ENCODE assay signal across 21 cellular contexts in genomic region chr3:114643342-114643741, GRCh38.
DNase-seq lines count a peak whose midpoint lies in the region; ATAC-seq, FAIRE-seq and TF ChIP-seq lines count a peak whose summit lies in the region.
"Had no signal": no experiment of that assay in that cellular context is flagged by ENCODE, and none has a peak within 500 bp of the region (broad histone marks: within the 10 kb centered on the region; RNA-seq: fewer than 3 reads in every experiment).

No MANE protein-coding gene starts in this region.

- H3K9me3 ChIP-seq in SJCRH30 (replicated peaks) (no peaks in the 10 kb centered on the region; the same call in 1 of the 2 replicates), transverse colon (no peaks in the 10 kb centered on the region)
- H3K9me3 ChIP-seq: BE2C, HAP-1 had no signal

- H3K36me3 ChIP-seq in SJCRH30 (no peaks in the 10 kb centered on the region), bronchial epithelial cell (ENCODE audit: control insufficient read depth, insufficient read depth, low read length) (no peaks in the 10 kb centered on the region), transverse colon (no peaks in the 10 kb centered on the region)
- H3K36me3 ChIP-seq: BE2C, HAP-1 had no signal

- TF ChIP-seq CTCF in bronchial epithelial cell (IDR thresholded peaks at IDR 0.05; ENCODE audit: insufficient read depth, low read length, severe bottlenecking) (no peak), D721Med (IDR thresholded peaks at IDR 0.05; ENCODE audit: insufficient read depth, missing control alignments) (no peak), transverse colon (IDR thresholded peaks at IDR 0.05) (no peak)

- H3K4me3 ChIP-seq in SJCRH30 (no peak overlapping the region), bronchial epithelial cell (ENCODE audit: low read depth, low read length) (no peak overlapping the region), transverse colon (no peak overlapping the region)
- H3K4me3 ChIP-seq: GM23248, HAP-1 had no signal

- in situ Hi-C loops in transverse colon (cut with MboI; ENCODE audit: low pct_ligation_motif_present in 1 of 4, low pct_unique_long_range_greater_than_20kb in 1 of 4, low sequenced_read_pairs in 3 of 4): no loop called here

- peaks cover 35% of the 10 kb centered on the region for H3K4me1 ChIP-seq in SJCRH30
- no peaks in the 10 kb centered on the region for H3K4me1 ChIP-seq in transverse colon
- H3K4me1 ChIP-seq: BE2C had no signal

- H3K27me3 ChIP-seq in SJCRH30: no peaks in the 10 kb centered on the region
- H3K27me3 ChIP-seq in bronchial epithelial cell (ENCODE audit: control insufficient read depth, insufficient read depth, low read length): no peaks in the 10 kb centered on the region
- no peaks in the 10 kb centered on the region for H3K27me3 ChIP-seq in transverse colon
- H3K27me3 ChIP-seq: BE2C had no signal

- peak overlapping the region; percentile 88; the same call in 1 of the 2 replicates for H3K27ac ChIP-seq in SJCRH30
- H3K27ac ChIP-seq in transverse colon: no peak overlapping the region
- H3K27ac ChIP-seq: GM23248 had no signal

- ATAC-seq in HG02870 (IDR thresholded peaks at IDR 0.05; ENCODE audit: unreplicated experiment): no peak
- ATAC-seq: HepG2 had no signal

- TF ChIP-seq POLR2A in transverse colon (IDR thresholded peaks at IDR 0.05): no peak

- no peak for DNase-seq in SJCRH30
- peak; percentile 35 for DNase-seq in bronchial epithelial cell (ENCODE audit: low read depth)
- peak; percentile 75 for DNase-seq in kidney tubule cell (ENCODE audit: low spot score)
- DNase-seq in D721Med (ENCODE audit: insufficient read length, low spot score): no peak
- DNase-seq in transverse colon: no peak
- DNase-seq: ACHN; BE2C; C1 segment of cervical spinal cord; CD4-positive, CD25-positive, alpha-beta regulatory T cell; CD8-positive, alpha-beta memory T cell; COR-L47; DMS153; DMS79; GDM1; GM23248 had no signal

- no peak for TF ChIP-seq EP300 in transverse colon (IDR thresholded peaks at IDR 0.05; ENCODE audit: low read depth)

- intact Hi-C loops in transverse colon (cut with DNase I; ENCODE audit: low total_unique reads): no loop called here

- no peak for FAIRE-seq in bronchial epithelial cell (lab: Jason Lieb, UNC)
- FAIRE-seq in D721Med (lab: Jason Lieb, UNC): no peak
- FAIRE-seq: A204.1, GM12892, GM18507, HepG2 had no signal

Comparison
In these comparisons a context has a peak if more than half of its experiments do, and no peak if none do; other contexts are left out.
1. DNase-seq: peak in bronchial epithelial cell (single experiment) and kidney tubule cell (single experiment); none in SJCRH30 (0 of 2), D721Med (single experiment) and transverse colon (single experiment).